Comparison of ENCODE assay signal across 8 cellular contexts in genomic region chr2:38600242-38600891, GRCh38. TPM values are rescaled to one million over a fixed set of nuclear protein-coding genes. Genes with fewer than 3 reads are reported as not detected.
DNase-seq lines count a peak whose midpoint lies in the region; ATAC-seq, FAIRE-seq and TF ChIP-seq lines count a peak whose summit lies in the region.

No MANE protein-coding gene starts in this region.

- no peaks in the 10 kb centered on the region for H3K36me3 ChIP-seq in cardiac muscle cell
- no peaks in the 10 kb centered on the region for H3K36me3 ChIP-seq in iPS-18a (ENCODE audit: control insufficient read depth, low read depth, low read length)
- no peaks in the 10 kb centered on the region for H3K36me3 ChIP-seq in thymus (ENCODE audit: control insufficient read depth, insufficient read depth)

- H3K9me3 ChIP-seq in cardiac muscle cell (ENCODE audit: low read depth) (no peaks in the 10 kb centered on the region), iPS-18a (ENCODE audit: control insufficient read depth, low read depth, low read length) (no peaks in the 10 kb centered on the region), thymus (ENCODE audit: control insufficient read depth) (no peaks in the 10 kb centered on the region)

- POLR2A ChIA-PET in activated CD8-positive, alpha-beta T cell treated with anti-CD3 and anti-CD28 coated beads for 36 hours (lab: Charles Lee) = interaction anchor here (0.8 to 14.6 kb wide), 8 partner anchors 14 to 146 kb away, joined by 3 to 209 read pairs (median 3); partner anchors contain the start of genes GALM and SRSF7

- DNase-seq in cardiac muscle cell (ENCODE audit: low read depth in 1 of 2, low spot score in 1 of 2) (peak; percentile 18 to 40), left cardiac atrium (no peak), GOT3 (lab: John Stamatoyannopoulos, UW) (no peak), RCC 7860 (ENCODE audit: low spot score) (no peak)
- peak; percentile 35 for DNase-seq in activated CD8-positive, alpha-beta T cell treated with anti-CD3 and anti-CD28 coated beads for 36 hours

- H3K9me3 Mint-ChIP-seq in activated CD8-positive, alpha-beta T cell treated with anti-CD3 and anti-CD28 coated beads for 36 hours = no peaks in the 10 kb centered on the region

- no peaks in the 10 kb centered on the region for H3K27me3 Mint-ChIP-seq in activated CD8-positive, alpha-beta T cell treated with anti-CD3 and anti-CD28 coated beads for 36 hours

- ATAC-seq in left cardiac atrium (no peak), GM19328 (IDR thresholded peaks at IDR 0.05; ENCODE audit: unreplicated experiment) (no peak)
- ATAC-seq in activated CD8-positive, alpha-beta T cell treated with anti-CD3 and anti-CD28 coated beads for 36 hours = no peak

- H3K4me1 Mint-ChIP-seq in activated CD8-positive, alpha-beta T cell treated with anti-CD3 and anti-CD28 coated beads for 36 hours (ENCODE audit: low read depth) = peaks cover 58% of the 10 kb centered on the region

- intact Hi-C loops in left cardiac atrium (cut with DNase I) = loop anchor here in 1 of 2 donors (5.0 kb wide), 1 partner anchor 67 kb away; the partner anchor contains the start of gene GALM
- intact Hi-C loops in activated CD8-positive, alpha-beta T cell treated with anti-CD3 and anti-CD28 coated beads for 36 hours (cut with micrococcal nuclease) = loop anchor here (5.0 kb wide), 1 partner anchor 122 kb away; no protein-coding TSS in a partner anchor

- peak overlapping the region; percentile 91 for H3K9ac ChIP-seq in iPS-18a (ENCODE audit: low read length)

- H3K4me3 ChIP-seq in cardiac muscle cell = peak overlapping the region; percentile 77
- peak overlapping the region; percentile 93 for H3K4me3 ChIP-seq in iPS-18a (ENCODE audit: low read length)
- H3K4me3 ChIP-seq in thymus (ENCODE audit: low read length) = peak overlapping the region; percentile 99

- no peak for FAIRE-seq in RCC 7860 (lab: Jason Lieb, UNC)

- H3K27me3 ChIP-seq in cardiac muscle cell (no peaks in the 10 kb centered on the region), iPS-18a (ENCODE audit: control insufficient read depth, insufficient read depth, low read length) (no peaks in the 10 kb centered on the region), thymus (ENCODE audit: control insufficient read depth, insufficient read depth) (no peaks in the 10 kb centered on the region)

- peaks cover 43% of the 10 kb centered on the region for H3K4me1 ChIP-seq in cardiac muscle cell (ENCODE audit: low read depth)
- H3K4me1 ChIP-seq in iPS-18a (ENCODE audit: control insufficient read depth, low read depth, low read length) = peaks cover 25% of the 10 kb centered on the region
- peaks cover 6% of the 10 kb centered on the region for H3K4me1 ChIP-seq in thymus (ENCODE audit: control insufficient read depth, insufficient read depth, low read length)

- no peak for TF ChIP-seq CTCF in cardiac muscle cell (IDR thresholded peaks at IDR 0.05; ENCODE audit: low read depth, low read length)
- no peak for TF ChIP-seq CTCF in activated CD8-positive, alpha-beta T cell treated with anti-CD3 and anti-CD28 coated beads for 36 hours (IDR thresholded peaks at IDR 0.05)

- CTCF ChIA-PET in activated CD8-positive, alpha-beta T cell treated with anti-CD3 and anti-CD28 coated beads for 36 hours (lab: Charles Lee) = interaction anchor here (0.7 to 10.2 kb wide), 10 partner anchors 16 to 143 kb away, joined by 3 to 168 read pairs (median 4); partner anchors contain the start of gene GALM

- H3K27ac Mint-ChIP-seq in activated CD8-positive, alpha-beta T cell treated with anti-CD3 and anti-CD28 coated beads for 36 hours = peak overlapping the region; percentile 79

- H3K36me3 Mint-ChIP-seq in activated CD8-positive, alpha-beta T cell treated with anti-CD3 and anti-CD28 coated beads for 36 hours (ENCODE audit: low read depth) = peaks cover 28% of the 10 kb centered on the region

- 89% methylated on average over 15 of the region's 15 CpGs for WGBS in thymus

- peak overlapping the region; percentile 82 for H3K4me3 Mint-ChIP-seq in activated CD8-positive, alpha-beta T cell treated with anti-CD3 and anti-CD28 coated beads for 36 hours

- peak overlapping the region; percentile 94 for H3K27ac ChIP-seq in cardiac muscle cell
- no peak overlapping the region for H3K27ac ChIP-seq in iPS-18a (ENCODE audit: low read length)
- no peak overlapping the region for H3K27ac ChIP-seq in thymus (ENCODE audit: low read depth)

RNA-seq across cellular contexts. Expression of gene HNRNPLL, which starts 2.4 kb away (rescaled TPM):
- total RNA-seq in cardiac muscle cell (51.3 and 76.2 TPM in 2 replicates), left cardiac atrium (10 to 100 TPM; 24.7 to 28.3 TPM)
- polyA plus RNA-seq in cardiac muscle cell (65.4 and 80.2 TPM in 2 replicates), thymus (24.1 TPM)
- 10 to 100 TPM; 54.9 to 55.3 TPM for total RNA-seq in activated CD8-positive, alpha-beta T cell treated with anti-CD3 and anti-CD28 coated beads for 36 hours

Comparison
In these comparisons a context has a peak if more than half of its experiments do, and no peak if none do; other contexts are left out.
1. DNase-seq: peak in cardiac muscle cell (2 of 2) and activated CD8-positive, alpha-beta T cell treated with anti-CD3 and anti-CD28 coated beads for 36 hours (single experiment); none in left cardiac atrium (single experiment), GOT3 (single experiment) and RCC 7860 (single experiment).
2. Peak in every context shown above with its lines, with median percentiles within 50 percentile points of each other: H3K4me3 ChIP-seq.